Comparison of ENCODE assay signal across 1 cellular context in the genomic region with DNA sequence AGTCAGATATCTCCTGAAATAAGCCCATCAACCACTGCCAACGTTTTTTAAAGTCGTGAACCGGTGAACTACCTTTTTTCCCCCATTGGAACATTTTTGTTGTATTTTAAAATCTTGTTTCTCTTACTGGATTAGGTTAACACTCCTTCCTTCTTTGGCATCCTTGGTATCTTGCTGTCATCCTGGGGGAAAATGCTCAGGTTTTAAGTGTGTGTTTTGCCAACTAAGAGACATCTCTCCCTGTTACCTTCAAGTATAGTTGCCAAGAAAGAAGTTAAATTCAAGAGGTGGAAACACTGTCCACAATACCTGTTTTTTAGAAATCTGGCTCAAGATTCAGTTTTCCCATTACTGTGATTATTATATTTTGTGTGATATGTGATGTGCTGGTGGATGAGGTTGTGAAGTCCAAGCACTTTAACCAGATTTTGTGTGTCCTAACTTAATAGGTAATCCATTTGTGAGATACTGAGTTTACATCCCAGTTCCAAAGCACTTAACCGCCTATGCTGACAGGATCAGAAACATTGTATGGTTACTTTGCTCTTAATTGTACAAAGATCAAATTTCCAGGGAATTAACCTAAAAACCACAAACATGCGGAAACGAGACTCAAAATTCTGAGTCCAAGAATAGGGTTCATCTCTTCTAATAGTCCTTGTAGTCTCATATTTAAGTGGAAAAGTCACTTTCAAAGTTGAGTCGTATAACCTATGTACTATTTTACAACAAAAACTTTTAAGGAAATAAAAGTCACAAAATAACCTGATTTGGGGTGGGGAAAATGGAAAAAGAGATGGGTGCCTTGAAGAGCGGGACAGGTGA.
A peak's percentile ranks its signal among the peaks of the same experiment; 100 is the strongest.
TF ChIP-seq lines count a peak whose summit lies in the region.

No MANE protein-coding gene starts in this region.

TF ChIP-seq in HepG2, 621 proteins besides CTCF, POLR2A, EP300 and RAD21 (continued from another document and continues in another):
- TF ChIP-seq MLX (CRISPR knock-in tag; IDR thresholded peaks at IDR 0.05) = no peak
- TF ChIP-seq SETDB1 (CRISPR knock-in tag; IDR thresholded peaks at IDR 0.05; ENCODE audit: borderline replicate concordance) = no peak
- TF ChIP-seq HMGXB4 (CRISPR knock-in tag; IDR thresholded peaks at IDR 0.05; ENCODE audit: borderline replicate concordance in 1 of 2, low read depth in 1 of 2) = peak in 1 of 2 experiments; percentile 37; a peak in 1 of 4 replicates
- TF ChIP-seq, protein P1, sequence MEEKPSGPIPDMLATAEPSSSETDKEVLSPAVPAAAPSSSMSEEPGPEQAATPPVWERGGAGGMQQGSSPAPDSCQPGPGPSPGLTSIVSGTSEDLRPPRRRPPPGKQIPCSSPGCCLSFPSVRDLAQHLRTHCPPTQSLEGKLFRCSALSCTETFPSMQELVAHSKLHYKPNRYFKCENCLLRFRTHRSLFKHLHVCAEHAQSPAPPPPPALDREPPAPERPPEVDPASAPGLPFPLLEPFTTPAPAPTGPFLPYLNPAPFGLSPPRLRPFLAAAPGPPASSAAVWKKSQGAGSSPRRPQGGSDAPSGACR (CRISPR knock-in tag; IDR thresholded peaks at IDR 0.05) = 0 out of 2 replicates have a peak, but pooled peaks have one; percentile 9
- TF ChIP-seq, protein P2, sequence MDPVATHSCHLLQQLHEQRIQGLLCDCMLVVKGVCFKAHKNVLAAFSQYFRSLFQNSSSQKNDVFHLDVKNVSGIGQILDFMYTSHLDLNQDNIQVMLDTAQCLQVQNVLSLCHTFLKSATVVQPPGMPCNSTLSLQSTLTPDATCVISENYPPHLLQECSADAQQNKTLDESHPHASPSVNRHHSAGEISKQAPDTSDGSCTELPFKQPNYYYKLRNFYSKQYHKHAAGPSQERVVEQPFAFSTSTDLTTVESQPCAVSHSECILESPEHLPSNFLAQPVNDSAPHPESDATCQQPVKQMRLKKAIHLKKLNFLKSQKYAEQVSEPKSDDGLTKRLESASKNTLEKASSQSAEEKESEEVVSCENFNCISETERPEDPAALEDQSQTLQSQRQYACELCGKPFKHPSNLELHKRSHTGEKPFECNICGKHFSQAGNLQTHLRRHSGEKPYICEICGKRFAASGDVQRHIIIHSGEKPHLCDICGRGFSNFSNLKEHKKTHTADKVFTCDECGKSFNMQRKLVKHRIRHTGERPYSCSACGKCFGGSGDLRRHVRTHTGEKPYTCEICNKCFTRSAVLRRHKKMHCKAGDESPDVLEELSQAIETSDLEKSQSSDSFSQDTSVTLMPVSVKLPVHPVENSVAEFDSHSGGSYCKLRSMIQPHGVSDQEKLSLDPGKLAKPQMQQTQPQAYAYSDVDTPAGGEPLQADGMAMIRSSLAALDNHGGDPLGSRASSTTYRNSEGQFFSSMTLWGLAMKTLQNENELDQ (CRISPR knock-in tag; IDR thresholded peaks at IDR 0.05; ENCODE audit: borderline replicate concordance) = no peak
- peak; percentile 1; the same call in 1 of the 2 replicates for TF ChIP-seq ERF (CRISPR knock-in tag; IDR thresholded peaks at IDR 0.05)
- TF ChIP-seq SKI (IDR thresholded peaks at IDR 0.05; ENCODE audit: partially characterized antibody) = no peak
- TF ChIP-seq, protein P3, sequence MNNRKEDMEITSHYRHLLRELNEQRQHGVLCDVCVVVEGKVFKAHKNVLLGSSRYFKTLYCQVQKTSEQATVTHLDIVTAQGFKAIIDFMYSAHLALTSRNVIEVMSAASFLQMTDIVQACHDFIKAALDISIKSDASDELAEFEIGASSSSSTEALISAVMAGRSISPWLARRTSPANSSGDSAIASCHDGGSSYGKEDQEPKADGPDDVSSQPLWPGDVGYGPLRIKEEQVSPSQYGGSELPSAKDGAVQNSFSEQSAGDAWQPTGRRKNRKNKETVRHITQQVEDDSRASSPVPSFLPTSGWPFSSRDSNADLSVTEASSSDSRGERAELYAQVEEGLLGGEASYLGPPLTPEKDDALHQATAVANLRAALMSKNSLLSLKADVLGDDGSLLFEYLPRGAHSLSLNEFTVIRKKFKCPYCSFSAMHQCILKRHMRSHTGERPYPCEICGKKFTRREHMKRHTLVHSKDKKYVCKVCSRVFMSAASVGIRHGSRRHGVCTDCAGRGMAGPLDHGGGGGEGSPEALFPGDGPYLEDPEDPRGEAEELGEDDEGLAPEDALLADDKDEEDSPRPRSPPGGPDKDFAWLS (CRISPR knock-in tag; IDR thresholded peaks at IDR 0.05; ENCODE audit: borderline replicate concordance) = peak; percentile 59; the same call in 1 of the 2 replicates
- TF ChIP-seq, protein P4, sequence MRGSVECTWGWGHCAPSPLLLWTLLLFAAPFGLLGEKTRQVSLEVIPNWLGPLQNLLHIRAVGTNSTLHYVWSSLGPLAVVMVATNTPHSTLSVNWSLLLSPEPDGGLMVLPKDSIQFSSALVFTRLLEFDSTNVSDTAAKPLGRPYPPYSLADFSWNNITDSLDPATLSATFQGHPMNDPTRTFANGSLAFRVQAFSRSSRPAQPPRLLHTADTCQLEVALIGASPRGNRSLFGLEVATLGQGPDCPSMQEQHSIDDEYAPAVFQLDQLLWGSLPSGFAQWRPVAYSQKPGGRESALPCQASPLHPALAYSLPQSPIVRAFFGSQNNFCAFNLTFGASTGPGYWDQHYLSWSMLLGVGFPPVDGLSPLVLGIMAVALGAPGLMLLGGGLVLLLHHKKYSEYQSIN (CRISPR knock-in tag; IDR thresholded peaks at IDR 0.05; ENCODE audit: borderline replicate concordance) = no peak
- TF ChIP-seq ZBTB7A (CRISPR knock-in tag; IDR thresholded peaks at IDR 0.05) = no peak
- no peak for TF ChIP-seq ZNF674 (CRISPR knock-in tag; IDR thresholded peaks at IDR 0.05; ENCODE audit: low read depth)
- TF ChIP-seq SATB2 (CRISPR knock-in tag; IDR thresholded peaks at IDR 0.05) = no peak
- no peak for TF ChIP-seq ZNF782 (CRISPR knock-in tag; IDR thresholded peaks at IDR 0.05; ENCODE audit: borderline replicate concordance)
- no peak for TF ChIP-seq ZBTB1 (CRISPR knock-in tag; IDR thresholded peaks at IDR 0.05; ENCODE audit: borderline replicate concordance)
- TF ChIP-seq KAT7 (CRISPR knock-in tag; IDR thresholded peaks at IDR 0.05; ENCODE audit: borderline replicate concordance) = no peak
- no peak for TF ChIP-seq ATF1 (CRISPR knock-in tag; IDR thresholded peaks at IDR 0.05)
- no peak for TF ChIP-seq PHF20 (CRISPR knock-in tag; IDR thresholded peaks at IDR 0.05)
- peak; percentile 51 for TF ChIP-seq PPARG (CRISPR knock-in tag; conservative IDR thresholded peaks at IDR 0.05)
- peak; percentile 88 for TF ChIP-seq ISL2 (CRISPR knock-in tag; IDR thresholded peaks at IDR 0.05)
- TF ChIP-seq ZNF292 (CRISPR knock-in tag; IDR thresholded peaks at IDR 0.05; ENCODE audit: borderline replicate concordance, low read depth) = peak; percentile 49; the same call in 1 of the 2 replicates
- TF ChIP-seq ZNF282 (IDR thresholded peaks at IDR 0.05; ENCODE audit: partially characterized antibody) = no peak
- peak; percentile 47; the same call in 1 of the 2 replicates for TF ChIP-seq NCOA2 (CRISPR knock-in tag; IDR thresholded peaks at IDR 0.05)
- no peak for TF ChIP-seq ZNF501 (CRISPR knock-in tag; IDR thresholded peaks at IDR 0.05)
- 0 out of 2 replicates have a peak, but pooled peaks have one; percentile 36 for TF ChIP-seq ZFX (CRISPR knock-in tag; IDR thresholded peaks at IDR 0.05; ENCODE audit: low read depth)
- no peak for TF ChIP-seq ZNF580 (CRISPR knock-in tag; IDR thresholded peaks at IDR 0.05; ENCODE audit: borderline replicate concordance, low read depth)
- no peak for TF ChIP-seq JARID2 (CRISPR knock-in tag; IDR thresholded peaks at IDR 0.05; ENCODE audit: insufficient replicate concordance)
- TF ChIP-seq GABPA (IDR thresholded peaks at IDR 0.05; ENCODE audit: low read depth, low read length) = no peak
- TF ChIP-seq GABPA (CRISPR knock-in tag; IDR thresholded peaks at IDR 0.05; ENCODE audit: low read depth) = peak; percentile 1; the same call in 1 of the 2 replicates
- TF ChIP-seq TBL1XR1 (IDR thresholded peaks at IDR 0.05; ENCODE audit: borderline replicate concordance, low read length, partially characterized antibody) = no peak
- TF ChIP-seq, protein P5, sequence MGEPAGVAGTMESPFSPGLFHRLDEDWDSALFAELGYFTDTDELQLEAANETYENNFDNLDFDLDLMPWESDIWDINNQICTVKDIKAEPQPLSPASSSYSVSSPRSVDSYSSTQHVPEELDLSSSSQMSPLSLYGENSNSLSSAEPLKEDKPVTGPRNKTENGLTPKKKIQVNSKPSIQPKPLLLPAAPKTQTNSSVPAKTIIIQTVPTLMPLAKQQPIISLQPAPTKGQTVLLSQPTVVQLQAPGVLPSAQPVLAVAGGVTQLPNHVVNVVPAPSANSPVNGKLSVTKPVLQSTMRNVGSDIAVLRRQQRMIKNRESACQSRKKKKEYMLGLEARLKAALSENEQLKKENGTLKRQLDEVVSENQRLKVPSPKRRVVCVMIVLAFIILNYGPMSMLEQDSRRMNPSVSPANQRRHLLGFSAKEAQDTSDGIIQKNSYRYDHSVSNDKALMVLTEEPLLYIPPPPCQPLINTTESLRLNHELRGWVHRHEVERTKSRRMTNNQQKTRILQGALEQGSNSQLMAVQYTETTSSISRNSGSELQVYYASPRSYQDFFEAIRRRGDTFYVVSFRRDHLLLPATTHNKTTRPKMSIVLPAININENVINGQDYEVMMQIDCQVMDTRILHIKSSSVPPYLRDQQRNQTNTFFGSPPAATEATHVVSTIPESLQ (CRISPR knock-in tag; conservative IDR thresholded peaks at IDR 0.05) = no peak
- no peak for TF ChIP-seq ZNF75D (CRISPR knock-in tag; IDR thresholded peaks at IDR 0.05; ENCODE audit: borderline replicate concordance)
- no peak for TF ChIP-seq PRDM4 (CRISPR knock-in tag; IDR thresholded peaks at IDR 0.05; ENCODE audit: borderline replicate concordance)
- no peak for TF ChIP-seq ZNF101 (CRISPR knock-in tag; IDR thresholded peaks at IDR 0.05; ENCODE audit: borderline replicate concordance, low read depth)
- no peak for TF ChIP-seq ZNF562 (CRISPR knock-in tag; IDR thresholded peaks at IDR 0.05; ENCODE audit: borderline replicate concordance)
- TF ChIP-seq HMGA1 (CRISPR knock-in tag; conservative IDR thresholded peaks at IDR 0.05) = no peak
- TF ChIP-seq ASH2L (IDR thresholded peaks at IDR 0.05; ENCODE audit: insufficient read length, low read depth, low read length) = peak; percentile 84
- no peak for TF ChIP-seq ARHGAP35 (CRISPR knock-in tag; IDR thresholded peaks at IDR 0.05; ENCODE audit: borderline replicate concordance)
- peak; percentile 53; the same call in 1 of the 2 replicates for TF ChIP-seq ZNF264 (CRISPR knock-in tag; IDR thresholded peaks at IDR 0.05)
- peak; percentile 78 for TF ChIP-seq CREM (IDR thresholded peaks at IDR 0.05)
- no peak for TF ChIP-seq CREM (CRISPR knock-in tag; IDR thresholded peaks at IDR 0.05)
- TF ChIP-seq, protein P6, sequence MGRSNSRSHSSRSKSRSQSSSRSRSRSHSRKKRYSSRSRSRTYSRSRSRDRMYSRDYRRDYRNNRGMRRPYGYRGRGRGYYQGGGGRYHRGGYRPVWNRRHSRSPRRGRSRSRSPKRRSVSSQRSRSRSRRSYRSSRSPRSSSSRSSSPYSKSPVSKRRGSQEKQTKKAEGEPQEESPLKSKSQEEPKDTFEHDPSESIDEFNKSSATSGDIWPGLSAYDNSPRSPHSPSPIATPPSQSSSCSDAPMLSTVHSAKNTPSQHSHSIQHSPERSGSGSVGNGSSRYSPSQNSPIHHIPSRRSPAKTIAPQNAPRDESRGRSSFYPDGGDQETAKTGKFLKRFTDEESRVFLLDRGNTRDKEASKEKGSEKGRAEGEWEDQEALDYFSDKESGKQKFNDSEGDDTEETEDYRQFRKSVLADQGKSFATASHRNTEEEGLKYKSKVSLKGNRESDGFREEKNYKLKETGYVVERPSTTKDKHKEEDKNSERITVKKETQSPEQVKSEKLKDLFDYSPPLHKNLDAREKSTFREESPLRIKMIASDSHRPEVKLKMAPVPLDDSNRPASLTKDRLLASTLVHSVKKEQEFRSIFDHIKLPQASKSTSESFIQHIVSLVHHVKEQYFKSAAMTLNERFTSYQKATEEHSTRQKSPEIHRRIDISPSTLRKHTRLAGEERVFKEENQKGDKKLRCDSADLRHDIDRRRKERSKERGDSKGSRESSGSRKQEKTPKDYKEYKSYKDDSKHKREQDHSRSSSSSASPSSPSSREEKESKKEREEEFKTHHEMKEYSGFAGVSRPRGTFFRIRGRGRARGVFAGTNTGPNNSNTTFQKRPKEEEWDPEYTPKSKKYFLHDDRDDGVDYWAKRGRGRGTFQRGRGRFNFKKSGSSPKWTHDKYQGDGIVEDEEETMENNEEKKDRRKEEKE (IDR thresholded peaks at IDR 0.05) = no peak
- TF ChIP-seq CHD4 (IDR thresholded peaks at IDR 0.05; ENCODE audit: borderline replicate concordance, low read length) = no peak
